ENCODE assay signal across 22 cellular contexts in the genomic region with DNA sequence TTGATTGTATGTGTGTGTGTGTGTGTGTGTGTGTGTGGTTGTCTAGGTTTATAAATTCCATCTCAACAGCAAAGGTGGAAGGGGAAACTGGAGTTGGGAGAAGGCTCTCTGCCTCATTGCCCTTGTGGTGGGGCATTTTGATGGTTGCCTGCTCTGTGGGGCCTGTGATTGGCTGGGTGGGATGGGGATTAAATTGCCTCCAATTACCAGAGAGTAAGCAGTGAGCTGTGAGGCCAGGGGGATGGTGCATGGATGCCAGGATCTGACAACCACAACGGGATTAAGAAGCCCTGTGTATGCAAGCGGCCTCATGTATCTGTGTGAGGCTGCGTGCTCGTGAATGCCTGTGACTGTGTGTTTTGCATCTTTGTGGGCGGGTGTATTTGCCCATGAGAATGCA. TPM values are rescaled to one million over a fixed set of nuclear protein-coding genes. Genes with fewer than 3 reads are reported as not detected.
DNase-seq lines count a peak whose midpoint lies in the region; ATAC-seq and TF ChIP-seq lines count a peak whose summit lies in the region.
"Had no signal": no experiment of that assay in that cellular context is flagged by ENCODE, and none has a peak within 500 bp of the region (broad histone marks: within the 10 kb centered on the region; RNA-seq: fewer than 3 reads in every experiment).

No MANE protein-coding gene starts in this region.

- H3K9ac ChIP-seq in endodermal cell (ENCODE audit: extremely low read depth, low read length, poor library complexity, severe bottlenecking), result no peak overlapping the region
- H3K9ac ChIP-seq: KMS-11 had no signal

- no peaks in the 10 kb centered on the region for H3K9me3 ChIP-seq in endodermal cell (ENCODE audit: control insufficient read depth, low read length)
- H3K9me3 ChIP-seq: Peyer's patch had no signal

- intact Hi-C loops in posterior vena cava (cut with DNase I), result no loop called here

- no peaks in the 10 kb centered on the region for H3K36me3 Mint-ChIP-seq in endodermal cell (ENCODE audit: low read depth)
- H3K36me3 Mint-ChIP-seq: IgD-negative memory B cell had no signal

- H3K4me3 Mint-ChIP-seq in endodermal cell, result no peak overlapping the region
- H3K4me3 Mint-ChIP-seq: IgD-negative memory B cell had no signal

- TF ChIP-seq CTCF in endodermal cell (conservative IDR thresholded peaks at IDR 0.05), result no peak

- WGBS in endodermal cell (ENCODE audit: insufficient coverage in 1 of 2, insufficient read length in 1 of 2), 2 experiments, result 70 to 82% methylated on average over 5 of the region's 5 CpGs

- H3K9me3 Mint-ChIP-seq in endodermal cell, result no peaks in the 10 kb centered on the region
- H3K9me3 Mint-ChIP-seq: IgD-negative memory B cell had no signal

- H3K36me3 ChIP-seq in H7 (replicated peaks; ENCODE audit: control insufficient read depth, insufficient read depth, low read length), result no peaks in the 10 kb centered on the region
- no peaks in the 10 kb centered on the region for H3K36me3 ChIP-seq in endodermal cell (ENCODE audit: control insufficient read depth, insufficient read depth, low read length)
- H3K36me3 ChIP-seq: Peyer's patch had no signal

- no peak overlapping the region for H3K27ac Mint-ChIP-seq in endodermal cell

- no peaks in the 10 kb centered on the region for H3K4me1 ChIP-seq in endodermal cell (ENCODE audit: control insufficient read depth, insufficient read depth, low read length)
- H3K4me1 ChIP-seq: Peyer's patch had no signal

- peaks cover 2% of the 10 kb centered on the region; the same call in 1 of the 2 replicates for H3K27me3 ChIP-seq in H7 (ENCODE audit: control insufficient read depth, insufficient read depth, low read length)
- peaks cover 32% of the 10 kb centered on the region for H3K27me3 ChIP-seq in endodermal cell (ENCODE audit: control insufficient read depth, insufficient read depth, low read length, poor library complexity, severe bottlenecking)
- H3K27me3 ChIP-seq: Peyer's patch had no signal

- H3K4me1 Mint-ChIP-seq in endodermal cell, result no peaks in the 10 kb centered on the region
- H3K4me1 Mint-ChIP-seq: IgD-negative memory B cell had no signal

- H3K27me3 Mint-ChIP-seq in endodermal cell (ENCODE audit: insufficient read depth), result peaks cover 34% of the 10 kb centered on the region

- ATAC-seq in GM21381 (IDR thresholded peaks at IDR 0.05; ENCODE audit: unreplicated experiment), result no peak
- ATAC-seq: HCT116, SK-N-SH treated with all-trans-retinoic acid at 6 μM for 48 hours had no signal

- DNase-seq in H7 (peak; percentile 66), NCI-H82 (lab: John Stamatoyannopoulos, UW) (peak; percentile 97), endodermal cell (peak; percentile 74), posterior vena cava (ENCODE audit: low spot score) (peak; percentile 12), UCSD-AML1 (lab: John Stamatoyannopoulos, UW; ENCODE audit: unreplicated experiment) (no peak), globus pallidus (ENCODE audit: low spot score) (no peak)
- DNase-seq: Calu3, DMS153, DND-41, GOT3, MM.1S, NCI-H1417, NCI-H1694, NCI-H2081, Peyer's patch, SHP77 treated with DMSO at 0.1 percent for 48 hours had no signal

- H3K4me3 ChIP-seq in H7 (ENCODE audit: insufficient read depth, low read depth, low read length) (no peak overlapping the region), endodermal cell (ENCODE audit: low read length) (no peak overlapping the region)
- H3K4me3 ChIP-seq: Peyer's patch had no signal

- no peak overlapping the region for H3K27ac ChIP-seq in endodermal cell (ENCODE audit: low read depth, low read length)
- H3K27ac ChIP-seq: KMS-11, Peyer's patch had no signal

RNA-seq across cellular contexts. Expression of gene CD40, which starts 46.1 kb away (rescaled TPM):
- total RNA-seq in H7 (2014; rRNA removed; shearing (Covaris generic)), result 8.2 and 8.8 TPM in 2 replicates
- 10 to 100 TPM in 1 of 2 donors, 1 to 10 TPM in 1; 9.0 to 16.4 TPM for total RNA-seq in endodermal cell
- 5.4 TPM for polyA plus RNA-seq in endodermal cell (2013, experiment 1 of 2)
- 5.1 TPM for polyA plus RNA-seq in endodermal cell (2013, experiment 2 of 2)
- total RNA-seq in posterior vena cava, result 10 to 100 TPM in 1 of 2 donors, 1 to 10 TPM in 1; 9.6 to 11.3 TPM
- total RNA-seq: A172 had no signal

Comparison
In these comparisons a context has a peak if more than half of its experiments do, and no peak if none do; other contexts are left out.
1. DNase-seq: peak in H7 (single experiment), NCI-H82 (single experiment), endodermal cell (single experiment) and posterior vena cava (single experiment); none in UCSD-AML1 (single experiment) and globus pallidus (single experiment).